ENCODE assay signal across 22 cellular contexts in genomic region chr11:101061606-101062005, GRCh38.
A peak's percentile ranks its signal among the peaks of the same experiment; 100 is the strongest.
DNase-seq lines count a peak whose midpoint lies in the region; ATAC-seq and TF ChIP-seq lines count a peak whose summit lies in the region.
"Had no signal": no experiment of that assay in that cellular context is flagged by ENCODE, and none has a peak within 500 bp of the region (broad histone marks: within the 10 kb centered on the region; RNA-seq: fewer than 3 reads in every experiment).

No MANE protein-coding gene starts in this region.

- intact Hi-C loops in left lung (cut with DNase I): no loop called here
- intact Hi-C loops in CD4-positive, alpha-beta memory T cell (cut with micrococcal nuclease): no loop called here

- no peak overlapping the region for H3K4me3 ChIP-seq in adipocyte (ENCODE audit: low read length)
- H3K4me3 ChIP-seq in fibroblast of pulmonary artery (replicated peaks; ENCODE audit: low read depth, low read length): no peak overlapping the region
- no peak overlapping the region for H3K4me3 ChIP-seq in left lung
- no peak overlapping the region for H3K4me3 ChIP-seq in CD4-positive, alpha-beta memory T cell (ENCODE audit: low read length in 2 of 2)
- H3K4me3 ChIP-seq: GM23338, prostate gland had no signal

- no peaks in the 10 kb centered on the region for H3K36me3 Mint-ChIP-seq in CD4-positive, alpha-beta memory T cell

- H3K27me3 ChIP-seq in adipocyte (replicated peaks; ENCODE audit: control insufficient read depth, insufficient read depth, low read length): no peaks in the 10 kb centered on the region
- H3K27me3 ChIP-seq in left lung: no peaks in the 10 kb centered on the region
- no peaks in the 10 kb centered on the region for H3K27me3 ChIP-seq in CD4-positive, alpha-beta memory T cell (ENCODE audit: insufficient read depth, low read length)
- H3K27me3 ChIP-seq: neutrophil had no signal

- H3K27me3 Mint-ChIP-seq in CD4-positive, alpha-beta memory T cell: no peaks in the 10 kb centered on the region
- H3K27me3 Mint-ChIP-seq: activated T-cell treated with anti-CD3 and anti-CD28 coated beads, Interleukin-2, amount 50 U/mL, for 24 hours; B cell; T-helper 17 cell had no signal

- H3K4me1 Mint-ChIP-seq in CD4-positive, alpha-beta memory T cell: no peaks in the 10 kb centered on the region
- H3K4me1 Mint-ChIP-seq: B cell, GM23338, T-helper 17 cell had no signal

- H3K27ac ChIP-seq in left lung: no peak overlapping the region
- no peak overlapping the region for H3K27ac ChIP-seq in CD4-positive, alpha-beta memory T cell (ENCODE audit: low read depth, low read length)
- H3K27ac ChIP-seq: neutrophil, prostate gland had no signal

- peaks cover 0 to 7% (median 4%) of the 10 kb centered on the region in 8 donors for H3K9me3 Mint-ChIP-seq in CD4-positive, alpha-beta memory T cell
- H3K9me3 Mint-ChIP-seq: GM23338 had no signal

- no peaks in the 10 kb centered on the region for H3K36me3 ChIP-seq in adipocyte (ENCODE audit: control insufficient read depth, insufficient read depth, low read length, severe bottlenecking)
- H3K36me3 ChIP-seq in left lung: no peaks in the 10 kb centered on the region
- H3K36me3 ChIP-seq in CD4-positive, alpha-beta memory T cell (ENCODE audit: insufficient read depth, low read length): no peaks in the 10 kb centered on the region
- H3K36me3 ChIP-seq: neutrophil, prostate gland had no signal

- DNase-seq in A172 (ENCODE audit: low spot score) (peak; percentile 17), adipocyte (ENCODE audit: low read depth) (peak; percentile 2), fibroblast of pulmonary artery (ENCODE audit: low read depth) (peak; percentile 67), left lung (no peak), glomerular visceral epithelial cell (ENCODE audit: extremely low spot score) (no peak), NCI-H187 (lab: John Stamatoyannopoulos, UW) (no peak)
- no peak for DNase-seq in CD4-positive, alpha-beta memory T cell
- DNase-seq: activated naive CD4-positive, alpha-beta T cell treated with anti-CD3 and anti-CD28 coated beads, Interleukin-2, amount 50 U/mL, for 16 hours; activated T-cell treated with anti-CD3 and anti-CD28 coated beads, Interleukin-2, amount 50 U/mL, for 24 hours; anterior cingulate cortex; DMS79 treated with DMSO at 0.1 percent for 48 hours; effector CD8-positive, alpha-beta T cell; HFFc6; kidney; NCI-H146; NCI-H526 treated with DMSO at 0.1 percent for 48 hours; T-helper 17 cell had no signal

- CTCF ChIA-PET in CD4-positive, alpha-beta memory T cell (lab: Charles Lee; ENCODE audit: partially characterized antibody): no interaction called here

- TF ChIP-seq CTCF in fibroblast of pulmonary artery (IDR thresholded peaks at IDR 0.05; ENCODE audit: low read length, missing control alignments) (no peak), left lung (IDR thresholded peaks at IDR 0.05) (no peak)

- ATAC-seq in left lung: peak; percentile 65
- ATAC-seq in GM21619 (IDR thresholded peaks at IDR 0.05; ENCODE audit: unreplicated experiment): no peak
- ATAC-seq: GM23338, T-helper 17 cell had no signal

- no peak overlapping the region for H3K9ac ChIP-seq in adipocyte (ENCODE audit: low read length)

- H3K9me3 ChIP-seq in adipocyte (ENCODE audit: control insufficient read depth, low read length): no peaks in the 10 kb centered on the region
- no peaks in the 10 kb centered on the region for H3K9me3 ChIP-seq in left lung
- H3K9me3 ChIP-seq in CD4-positive, alpha-beta memory T cell (ENCODE audit: control insufficient read depth in 1 of 2, low read length in 2 of 2): no peaks in the 10 kb centered on the region
- H3K9me3 ChIP-seq: neutrophil, prostate gland had no signal

- POLR2A ChIA-PET in CD4-positive, alpha-beta memory T cell (lab: Charles Lee; ENCODE audit: partially characterized antibody): no interaction called here

- H3K4me3 Mint-ChIP-seq in CD4-positive, alpha-beta memory T cell: no peak overlapping the region
- H3K4me3 Mint-ChIP-seq: activated T-cell treated with anti-CD3 and anti-CD28 coated beads, Interleukin-2, amount 50 U/mL, for 24 hours; B cell; GM23338; HFFc6; T-helper 17 cell had no signal

- H3K27ac Mint-ChIP-seq in CD4-positive, alpha-beta memory T cell: no peak overlapping the region
- H3K27ac Mint-ChIP-seq: activated T-cell treated with anti-CD3 and anti-CD28 coated beads, Interleukin-2, amount 50 U/mL, for 24 hours; B cell; GM23338; HFFc6; T-helper 17 cell had no signal

- H3K4me1 ChIP-seq in adipocyte (ENCODE audit: control insufficient read depth, insufficient read depth, low read length) (no peaks in the 10 kb centered on the region), left lung (peaks cover 0 to 4% of the 10 kb centered on the region in 2 donors)
- no peaks in the 10 kb centered on the region for H3K4me1 ChIP-seq in CD4-positive, alpha-beta memory T cell (ENCODE audit: insufficient read depth, low read length)
- H3K4me1 ChIP-seq: prostate gland had no signal

Comparison
In these comparisons a context has a peak if more than half of its experiments do, and no peak if none do; other contexts are left out.
1. DNase-seq: peak in A172 (single experiment), adipocyte (single experiment) and fibroblast of pulmonary artery (single experiment); none in left lung (0 of 2), glomerular visceral epithelial cell (single experiment), CD4-positive, alpha-beta memory T cell (0 of 5) and NCI-H187 (0 of 2).